ENCODE assay signal across 16 cellular contexts in genomic region chr5:125597338-125597737, GRCh38.
A peak's percentile ranks its signal among the peaks of the same experiment; 100 is the strongest.
DNase-seq lines count a peak whose midpoint lies in the region; ATAC-seq and TF ChIP-seq lines count a peak whose summit lies in the region.
"Had no signal": no experiment of that assay in that cellular context is flagged by ENCODE, and none has a peak within 500 bp of the region (broad histone marks: within the 10 kb centered on the region; RNA-seq: fewer than 3 reads in every experiment).

No MANE protein-coding gene starts in this region.

- no peaks in the 10 kb centered on the region for H3K4me1 Mint-ChIP-seq in CD8-positive, alpha-beta T cell (ENCODE audit: low read depth)

- no peak overlapping the region for H3K9ac ChIP-seq in adipocyte (ENCODE audit: low read length)

- no peaks in the 10 kb centered on the region for H4K20me1 ChIP-seq in osteoblast (ENCODE audit: insufficient read depth, low read length)

- H3K27me3 ChIP-seq in adipocyte (replicated peaks; ENCODE audit: control insufficient read depth, insufficient read depth, low read length) (no peaks in the 10 kb centered on the region), osteoblast (ENCODE audit: insufficient read depth, low read length) (no peaks in the 10 kb centered on the region)
- no peaks in the 10 kb centered on the region for H3K27me3 ChIP-seq in CD8-positive, alpha-beta T cell (ENCODE audit: insufficient read depth, low read length)

- no peak overlapping the region for H3K27ac Mint-ChIP-seq in CD8-positive, alpha-beta T cell
- H3K27ac Mint-ChIP-seq: endodermal cell, naive B cell had no signal

- H3K79me2 ChIP-seq in osteoblast (ENCODE audit: insufficient read depth, low read length) = no peaks in the 10 kb centered on the region

- POLR2A ChIA-PET in CD8-positive, alpha-beta T cell (lab: Charles Lee) = no interaction called here

- intact Hi-C loops in CD8-positive, alpha-beta T cell (cut with DNase I, micrococcal nuclease) = no loop called here

- H2AFZ ChIP-seq in osteoblast (ENCODE audit: low read length) = no peak overlapping the region

- TF ChIP-seq CTCF in foreskin fibroblast (IDR thresholded peaks at IDR 0.05; ENCODE audit: low read depth, low read length) (no peak), osteoblast (IDR thresholded peaks at IDR 0.05; ENCODE audit: extremely low read depth, low read depth, low read length) (no peak)
- no peak for TF ChIP-seq CTCF in CD8-positive, alpha-beta T cell (IDR thresholded peaks at IDR 0.05)

- H3K9me3 Mint-ChIP-seq in CD8-positive, alpha-beta T cell = peaks cover 6% of the 10 kb centered on the region
- H3K9me3 Mint-ChIP-seq: endodermal cell had no signal

- H3K4me1 ChIP-seq in adipocyte (ENCODE audit: control insufficient read depth, insufficient read depth, low read length) = no peaks in the 10 kb centered on the region
- peaks cover 7% of the 10 kb centered on the region for H3K4me1 ChIP-seq in osteoblast (ENCODE audit: insufficient read depth, low read length)
- no peaks in the 10 kb centered on the region for H3K4me1 ChIP-seq in CD8-positive, alpha-beta T cell (ENCODE audit: insufficient read depth, low read length)

- no peak overlapping the region for H3K4me3 Mint-ChIP-seq in CD8-positive, alpha-beta T cell
- H3K4me3 Mint-ChIP-seq: brain, endodermal cell, naive B cell had no signal

- no peaks in the 10 kb centered on the region for H3K36me3 ChIP-seq in adipocyte (ENCODE audit: control insufficient read depth, insufficient read depth, low read length, severe bottlenecking)
- H3K36me3 ChIP-seq in osteoblast (ENCODE audit: insufficient read depth, low read length) = no peaks in the 10 kb centered on the region
- no peaks in the 10 kb centered on the region for H3K36me3 ChIP-seq in CD8-positive, alpha-beta T cell (ENCODE audit: insufficient read depth, low read length)
- H3K36me3 ChIP-seq: thoracic aorta had no signal

- H3K4me3 ChIP-seq in adipocyte (ENCODE audit: low read length) = no peak overlapping the region
- H3K4me3 ChIP-seq in foreskin fibroblast (ENCODE audit: low read depth in 1 of 2, low read length in 2 of 2) = no peak overlapping the region
- no peak overlapping the region for H3K4me3 ChIP-seq in osteoblast (ENCODE audit: insufficient read depth, low read length)
- no peak overlapping the region for H3K4me3 ChIP-seq in CD8-positive, alpha-beta T cell (ENCODE audit: low read depth, low read length)
- H3K4me3 ChIP-seq: thoracic aorta had no signal

- no peak overlapping the region for H3K4me2 ChIP-seq in osteoblast (ENCODE audit: insufficient read depth, low read length)

- CTCF ChIA-PET in CD8-positive, alpha-beta T cell (lab: Charles Lee) = no interaction called here

- ATAC-seq in HG02610 (IDR thresholded peaks at IDR 0.05; ENCODE audit: unreplicated experiment) (no peak), GM18907 (IDR thresholded peaks at IDR 0.05; ENCODE audit: unreplicated experiment) (no peak)
- no peak for ATAC-seq in CD8-positive, alpha-beta T cell
- ATAC-seq: SK-N-SH treated with all-trans-retinoic acid at 6 μM for 48 hours had no signal

- H3K27me3 Mint-ChIP-seq in CD8-positive, alpha-beta T cell (ENCODE audit: low read depth) = no peaks in the 10 kb centered on the region
- H3K27me3 Mint-ChIP-seq: brain, naive B cell had no signal

- H3K9me3 ChIP-seq in adipocyte (ENCODE audit: control insufficient read depth, low read length) (no peaks in the 10 kb centered on the region), osteoblast (ENCODE audit: low read depth, low read length) (no peaks in the 10 kb centered on the region)
- no peaks in the 10 kb centered on the region for H3K9me3 ChIP-seq in CD8-positive, alpha-beta T cell (ENCODE audit: low read length)
- H3K9me3 ChIP-seq: thoracic aorta had no signal

- H3K36me3 Mint-ChIP-seq in CD8-positive, alpha-beta T cell = no peaks in the 10 kb centered on the region
- H3K36me3 Mint-ChIP-seq: brain, naive B cell had no signal

- DNase-seq in H4 (ENCODE audit: low spot score) (peak; percentile 95), adipocyte (ENCODE audit: low read depth) (peak; percentile 51), foreskin fibroblast (peak; percentile 85 to 89), osteoblast (ENCODE audit: insufficient read length, low spot score, missing footprints) (peak; percentile 37)
- no peak for DNase-seq in activated naive CD4-positive, alpha-beta T cell treated with anti-CD3 and anti-CD28 coated beads, Interleukin-2, amount 50 U/mL, for 16 hours
- DNase-seq in CD8-positive, alpha-beta T cell = no peak
- DNase-seq: activated gamma-delta T cell, endodermal cell, head of caudate nucleus, naive B cell had no signal

- no peak overlapping the region for H3K27ac ChIP-seq in osteoblast (ENCODE audit: low read depth, low read length)
- no peak overlapping the region for H3K27ac ChIP-seq in CD8-positive, alpha-beta T cell (ENCODE audit: low read depth, low read length)
- H3K27ac ChIP-seq: C4-2B, thoracic aorta had no signal

Comparison
In these comparisons a context has a peak if more than half of its experiments do, and no peak if none do; other contexts are left out.
1. DNase-seq: peak in H4 (single experiment), adipocyte (single experiment), foreskin fibroblast (2 of 2) and osteoblast (single experiment); none in activated naive CD4-positive, alpha-beta T cell treated with anti-CD3 and anti-CD28 coated beads, Interleukin-2, amount 50 U/mL, for 16 hours (single experiment) and CD8-positive, alpha-beta T cell (0 of 7).